9 cellular contexts compared by ENCODE assay signal in the genomic region with DNA sequence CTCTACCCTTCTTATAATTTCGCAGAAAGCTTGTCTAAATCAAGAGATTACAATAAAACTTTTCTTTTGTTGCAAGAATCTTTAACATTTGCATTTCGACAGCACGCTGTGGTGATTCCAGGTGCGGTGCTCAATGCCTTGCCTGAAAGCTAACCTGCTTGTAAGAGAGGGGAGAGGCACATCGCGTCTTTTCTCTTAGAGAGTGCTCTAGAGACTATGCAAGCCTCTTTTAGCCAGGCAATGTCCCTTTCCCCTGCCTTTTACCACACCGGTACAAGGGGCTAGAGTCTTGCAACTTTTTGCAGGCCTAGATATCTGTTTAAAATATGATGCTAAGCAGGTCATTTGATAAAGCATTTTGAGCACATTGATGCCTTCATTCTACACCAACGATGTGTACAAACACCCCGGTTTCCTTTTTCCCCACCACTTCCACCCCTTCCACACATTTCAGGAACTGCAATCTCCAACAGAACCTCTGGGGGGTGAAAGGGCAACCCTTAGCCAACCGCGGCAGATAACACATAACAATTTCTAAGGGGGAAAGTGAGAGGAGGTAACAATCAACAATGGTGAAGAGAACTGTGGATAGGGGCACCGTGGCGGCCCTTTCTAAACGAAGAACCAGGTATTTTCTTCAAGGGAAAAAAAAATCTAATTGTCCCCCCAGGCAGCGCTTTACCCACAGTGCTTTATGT. TPM values are rescaled to one million over a fixed set of nuclear protein-coding genes. Genes with fewer than 3 reads are reported as not detected.
DNase-seq lines count a peak whose midpoint lies in the region; ATAC-seq and TF ChIP-seq lines count a peak whose summit lies in the region.
"Had no signal": no experiment of that assay in that cellular context is flagged by ENCODE, and none has a peak within 500 bp of the region (broad histone marks: within the 10 kb centered on the region; RNA-seq: fewer than 3 reads in every experiment).

No MANE protein-coding gene starts in this region.

- peaks cover 7% of the 10 kb centered on the region for H3K4me1 Mint-ChIP-seq in activated T-cell treated with anti-CD3 and anti-CD28 coated beads, Interleukin-2, amount 50 U/mL, for 4 hours (ENCODE audit: low read depth)

- ATAC-seq in right cardiac atrium (peak; percentile 42 to 55), HG03460 (IDR thresholded peaks at IDR 0.05; ENCODE audit: unreplicated experiment) (no peak)
- ATAC-seq in activated T-cell treated with anti-CD3 and anti-CD28 coated beads, Interleukin-2, amount 50 U/mL, for 4 hours, result no peak

- peaks cover 31% of the 10 kb centered on the region for H3K27me3 Mint-ChIP-seq in activated T-cell treated with anti-CD3 and anti-CD28 coated beads, Interleukin-2, amount 50 U/mL, for 4 hours (ENCODE audit: low read depth)

- intact Hi-C loops in right cardiac atrium (cut with DNase I), result no loop called here

- H3K4me1 ChIP-seq in right cardiac atrium (ENCODE audit: control insufficient read depth, insufficient read depth, low read length), result peaks cover 3% of the 10 kb centered on the region
- peaks cover 7 to 18% (median 11%) of the 10 kb centered on the region in 3 donors for H3K4me1 ChIP-seq in skeletal muscle tissue (ENCODE audit: control insufficient read depth in 3 of 3, insufficient read depth in 3 of 3, low read length in 3 of 3)

- H3K36me3 Mint-ChIP-seq in activated T-cell treated with anti-CD3 and anti-CD28 coated beads, Interleukin-2, amount 50 U/mL, for 4 hours (ENCODE audit: insufficient read depth), result no peaks in the 10 kb centered on the region

- H3K36me3 ChIP-seq in skeletal muscle tissue (ENCODE audit: control insufficient read depth in 3 of 3, insufficient read depth in 3 of 3, low read length in 3 of 3), result no peaks in the 10 kb centered on the region
- H3K36me3 ChIP-seq: neutrophil had no signal

- peak; percentile 83 for DNase-seq in DMS79 treated with DMSO at 0.1 percent for 48 hours (lab: John Stamatoyannopoulos, UW)
- DNase-seq in NCI-H1417 (lab: John Stamatoyannopoulos, UW), result peak; percentile 53 to 94 (median 92)
- DNase-seq in right cardiac atrium, result peak in 1 of 3 donors; percentile 28
- DNase-seq in activated T-cell treated with anti-CD3 and anti-CD28 coated beads, Interleukin-2, amount 50 U/mL, for 4 hours, result no peak
- DNase-seq in activated CD4-positive, alpha-beta T cell treated with anti-CD3 and anti-CD28 coated beads, Interleukin-2, amount 50 U/mL, for 48 hours, result no peak

- no peaks in the 10 kb centered on the region for H3K9me3 Mint-ChIP-seq in activated T-cell treated with anti-CD3 and anti-CD28 coated beads, Interleukin-2, amount 50 U/mL, for 4 hours

- 19% methylated on average over 15 of the region's 15 CpGs for whole genome bisulfite sequencing in right cardiac atrium

- TF ChIP-seq CTCF in VCaP (conservative IDR thresholded peaks at IDR 0.05), result peak; percentile 72

- H3K4me3 Mint-ChIP-seq in activated T-cell treated with anti-CD3 and anti-CD28 coated beads, Interleukin-2, amount 50 U/mL, for 4 hours, result no peak overlapping the region

- H3K27ac ChIP-seq in VCaP (peak overlapping the region; percentile 67), right cardiac atrium (ENCODE audit: low read length) (no peak overlapping the region), skeletal muscle tissue (ENCODE audit: low read depth, low read length) (peak overlapping the region; percentile 0)
- H3K27ac ChIP-seq: neutrophil had no signal

- H3K4me3 ChIP-seq in right cardiac atrium (ENCODE audit: low read length) (peak overlapping the region; percentile 73), skeletal muscle tissue (ENCODE audit: low read length in 3 of 3) (peak overlapping the region; percentile 71 to 86 (median 80))

- no peaks in the 10 kb centered on the region for H3K9me3 ChIP-seq in right cardiac atrium (ENCODE audit: control insufficient read depth, low read length)
- H3K9me3 ChIP-seq in skeletal muscle tissue (ENCODE audit: control insufficient read depth in 3 of 3, low read length in 3 of 3), result no peaks in the 10 kb centered on the region
- H3K9me3 ChIP-seq: neutrophil had no signal

- H3K27me3 ChIP-seq in right cardiac atrium (ENCODE audit: control insufficient read depth, insufficient read depth), result no peaks in the 10 kb centered on the region
- no peaks in the 10 kb centered on the region for H3K27me3 ChIP-seq in skeletal muscle tissue (ENCODE audit: control insufficient read depth in 3 of 3, insufficient read depth in 3 of 3, low read length in 3 of 3)

- H3K9ac ChIP-seq in skeletal muscle tissue (ENCODE audit: low read depth in 1 of 3, low read length in 3 of 3), result peak overlapping the region; percentile 73 to 81 (median 75)

RNA-seq across cellular contexts. Expression of gene KITLG, which starts 1.3 kb away (rescaled TPM):
- 1 to 10 TPM; 5.0 to 8.0 (median 7.5) TPM for total RNA-seq in right cardiac atrium
- 3.3 TPM for polyA plus RNA-seq in right cardiac atrium
- total RNA-seq in skeletal muscle tissue, result 14.6 TPM
- total RNA-seq in activated T-cell treated with anti-CD3 and anti-CD28 coated beads, Interleukin-2, amount 50 U/mL, for 4 hours, result under 1 TPM; 0.18 to 0.45 (median 0.38) TPM

Comparison
In these comparisons a context has a peak if more than half of its experiments do, and no peak if none do; other contexts are left out.
1. DNase-seq: peak in DMS79 treated with DMSO at 0.1 percent for 48 hours (single experiment) and NCI-H1417 (3 of 3); none in activated T-cell treated with anti-CD3 and anti-CD28 coated beads, Interleukin-2, amount 50 U/mL, for 4 hours (single experiment) and activated CD4-positive, alpha-beta T cell treated with anti-CD3 and anti-CD28 coated beads, Interleukin-2, amount 50 U/mL, for 48 hours (0 of 2).
2. ATAC-seq: peak in right cardiac atrium (2 of 2); none in activated T-cell treated with anti-CD3 and anti-CD28 coated beads, Interleukin-2, amount 50 U/mL, for 4 hours (0 of 2) and HG03460 (single experiment).
3. RNA of gene KITLG, which starts 1.3 kb away (total RNA-seq): 14.6 TPM in skeletal muscle tissue (single experiment) and 5.0 to 8.0 TPM in right cardiac atrium; 0.18 to 0.45 TPM in activated T-cell treated with anti-CD3 and anti-CD28 coated beads, Interleukin-2, amount 50 U/mL, for 4 hours; every median in the first group is over 4 times any median in the second.